ENCODE assay signal across 8 cellular contexts in genomic region chr6:34657037-34657306, GRCh38. TPM values are rescaled to one million over a fixed set of nuclear protein-coding genes. Genes with fewer than 3 reads are reported as not detected.
DNase-seq lines count a peak whose midpoint lies in the region; ATAC-seq, FAIRE-seq and TF ChIP-seq lines count a peak whose summit lies in the region.

No MANE protein-coding gene starts in this region.

- H3K9ac ChIP-seq in adipocyte (ENCODE audit: low read length), result peak overlapping the region; percentile 75
- peak overlapping the region; percentile 57 to 87 for H3K9ac ChIP-seq in liver (ENCODE audit: low read depth in 1 of 2, low read length in 2 of 2)

- CTCF ChIA-PET in activated naive CD4-positive, alpha-beta T cell treated with anti-CD3 and anti-CD28 coated beads, Interleukin-2, amount 10 ng/mL, durations not matched to agents 7 days and 5 days (lab: Charles Lee), result interaction anchor here (0.8 to 2.5 kb wide), 6 partner anchors 9 to 100 kb away, joined by 3 to 10 read pairs (median 4); partner anchors contain the start of gene SNRPC

- peak overlapping the region; percentile 97 to 99 for H3K27ac ChIP-seq in liver (ENCODE audit: low read depth in 1 of 2, low read length in 2 of 2)

- 0% methylated on average over 1 of the region's 1 CpG for WGBS in liver

- no peaks in the 10 kb centered on the region for H3K9me3 Mint-ChIP-seq in activated naive CD4-positive, alpha-beta T cell treated with anti-CD3 and anti-CD28 coated beads, Interleukin-2, amount 10 ng/mL, durations not matched to agents 7 days and 5 days
- H3K9me3 Mint-ChIP-seq in type B pancreatic cell, result no peaks in the 10 kb centered on the region

- H3K9me3 ChIP-seq in adipocyte (ENCODE audit: control insufficient read depth, low read length), result no peaks in the 10 kb centered on the region
- H3K9me3 ChIP-seq in liver (ENCODE audit: control insufficient read depth in 4 of 4, low read length in 3 of 4), result no peaks in the 10 kb centered on the region

- TF ChIP-seq CTCF in liver (IDR thresholded peaks at IDR 0.05; ENCODE audit: low read depth, low read length, missing input control) (no peak), type B pancreatic cell (conservative IDR thresholded peaks at IDR 0.05) (no peak)

- peaks cover 17% of the 10 kb centered on the region for H3K36me3 ChIP-seq in adipocyte (ENCODE audit: control insufficient read depth, insufficient read depth, low read length, severe bottlenecking)
- H3K36me3 ChIP-seq in liver (ENCODE audit: control insufficient read depth in 4 of 4, insufficient read depth in 3 of 4, low read depth in 1 of 4, low read length in 3 of 4), result peaks cover 0 to 13% (median 2%) of the 10 kb centered on the region in 4 donors

- H3K27ac Mint-ChIP-seq in activated naive CD4-positive, alpha-beta T cell treated with anti-CD3 and anti-CD28 coated beads, Interleukin-2, amount 10 ng/mL, durations not matched to agents 7 days and 5 days, result peak overlapping the region; percentile 92
- H3K27ac Mint-ChIP-seq in type B pancreatic cell, result peak overlapping the region; percentile 89

- H3K4me1 Mint-ChIP-seq in activated naive CD4-positive, alpha-beta T cell treated with anti-CD3 and anti-CD28 coated beads, Interleukin-2, amount 10 ng/mL, durations not matched to agents 7 days and 5 days, result peaks cover 52% of the 10 kb centered on the region
- peaks cover 28% of the 10 kb centered on the region for H3K4me1 Mint-ChIP-seq in type B pancreatic cell (ENCODE audit: unreplicated experiment)

- peak overlapping the region; percentile 82 for H3K4me3 ChIP-seq in adipocyte (ENCODE audit: low read length)
- H3K4me3 ChIP-seq in liver (ENCODE audit: low read depth in 1 of 3, low read length in 3 of 3), result peak overlapping the region; percentile 40 to 70 (median 68)

- H3K4me1 ChIP-seq in adipocyte (ENCODE audit: control insufficient read depth, insufficient read depth, low read length) (peaks cover 45% of the 10 kb centered on the region), liver (ENCODE audit: control insufficient read depth in 4 of 4, insufficient read depth in 4 of 4, low read length in 3 of 4) (peaks cover 10 to 45% (median 35%) of the 10 kb centered on the region in 4 donors)

- no peak for FAIRE-seq in frontal cortex (lab: Jason Lieb, UNC)

- H3K36me3 Mint-ChIP-seq in activated naive CD4-positive, alpha-beta T cell treated with anti-CD3 and anti-CD28 coated beads, Interleukin-2, amount 10 ng/mL, durations not matched to agents 7 days and 5 days, result peaks cover 26% of the 10 kb centered on the region
- H3K36me3 Mint-ChIP-seq in type B pancreatic cell, result peaks cover 5% of the 10 kb centered on the region

- DNase-seq in activated naive CD4-positive, alpha-beta T cell treated with anti-CD3 and anti-CD28 coated beads, Interleukin-2, amount 10 ng/mL, durations not matched to agents 7 days and 5 days, result no peak
- no peak for DNase-seq in activated naive CD4-positive, alpha-beta T cell treated with Interleukin-2 at 50 U/mL for 16 hours
- DNase-seq in adipocyte (ENCODE audit: low read depth), result peak; percentile 78
- DNase-seq in type B pancreatic cell (ENCODE audit: extremely low spot score, unreplicated experiment), result no peak
- no peak for DNase-seq in frontal cortex (ENCODE audit: low spot score in 2 of 2)
- no peak for DNase-seq in RKO (ENCODE audit: low spot score)

- ATAC-seq in HG03520 (IDR thresholded peaks at IDR 0.05; ENCODE audit: unreplicated experiment), result no peak

- H3K4me3 Mint-ChIP-seq in activated naive CD4-positive, alpha-beta T cell treated with anti-CD3 and anti-CD28 coated beads, Interleukin-2, amount 10 ng/mL, durations not matched to agents 7 days and 5 days, result peak overlapping the region; percentile 71
- H3K4me3 Mint-ChIP-seq in type B pancreatic cell, result peak overlapping the region; percentile 62

- H3K27me3 Mint-ChIP-seq in activated naive CD4-positive, alpha-beta T cell treated with anti-CD3 and anti-CD28 coated beads, Interleukin-2, amount 10 ng/mL, durations not matched to agents 7 days and 5 days, result no peaks in the 10 kb centered on the region
- no peaks in the 10 kb centered on the region for H3K27me3 Mint-ChIP-seq in type B pancreatic cell

- H3K27me3 ChIP-seq in adipocyte (replicated peaks; ENCODE audit: control insufficient read depth, insufficient read depth, low read length), result no peaks in the 10 kb centered on the region
- H3K27me3 ChIP-seq in liver (ENCODE audit: control insufficient read depth in 4 of 4, insufficient read depth in 4 of 4, low read length in 3 of 4), result no peaks in the 10 kb centered on the region

- no peak for TF ChIP-seq RAD21 in liver (IDR thresholded peaks at IDR 0.05)

TF ChIP-seq in liver, 16 proteins besides CTCF, POLR2A, EP300 and RAD21:
- TF ChIP-seq RXRA (IDR thresholded peaks at IDR 0.05) (no peak), YY1 (IDR thresholded peaks at IDR 0.05) (no peak), ZBTB33 (IDR thresholded peaks at IDR 0.05) (no peak), HNF4A (conservative IDR thresholded peaks at IDR 0.05) (no peak), TAF1 (conservative IDR thresholded peaks at IDR 0.05) (no peak), HNF4G (IDR thresholded peaks at IDR 0.05) (no peak), FOXA1 (IDR thresholded peaks at IDR 0.05) (no peak), GABPA (IDR thresholded peaks at IDR 0.05 in 1 of 2, conservative IDR thresholded peaks at IDR 0.05 in 1 of 2) (no peak), MAX (IDR thresholded peaks at IDR 0.05) (no peak), SP1 (IDR thresholded peaks at IDR 0.05) (no peak), FOXA2 (IDR thresholded peaks at IDR 0.05) (no peak), REST (IDR thresholded peaks at IDR 0.05) (no peak), EGR1 (IDR thresholded peaks at IDR 0.05; ENCODE audit: low read depth in 2 of 2) (no peak), ATF3 (IDR thresholded peaks at IDR 0.05) (no peak), NR2F2 (IDR thresholded peaks at IDR 0.05) (no peak), JUND (IDR thresholded peaks at IDR 0.05) (no peak)

RNA-seq across cellular contexts. Expression of gene ILRUN, which starts 39.6 kb away (rescaled TPM):
- 10 to 100 TPM; 37.7 to 77.3 TPM for total RNA-seq in liver
- 10 to 100 TPM; 20.3 to 54.7 TPM for polyA plus RNA-seq in liver
- 60.3 and 83.4 TPM in 2 replicates for total RNA-seq in type B pancreatic cell (ENCODE audit: low replicate concordance)
- 21.2 TPM for total RNA-seq in frontal cortex
